In the genomic region with DNA sequence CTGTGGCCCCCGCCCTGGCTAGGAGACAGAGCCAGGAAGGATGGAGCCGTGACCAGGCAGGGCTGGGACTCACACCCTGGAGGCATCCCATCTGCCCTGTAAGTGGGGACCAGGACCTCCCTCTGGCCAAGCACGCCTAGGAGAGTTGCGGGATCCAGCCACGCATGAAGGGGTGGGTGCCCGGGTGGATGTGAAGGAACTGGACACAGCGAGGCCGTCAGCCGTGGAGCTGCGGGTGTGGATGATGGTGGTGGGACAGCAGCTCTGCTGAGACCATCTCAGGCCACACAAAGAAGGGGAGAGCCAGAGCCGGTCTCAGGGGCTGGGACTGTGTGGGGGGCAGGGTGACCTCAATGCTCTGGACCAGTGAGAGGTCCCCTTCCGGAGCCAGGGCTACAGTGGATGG, we compare ENCODE assay signal across 24 cellular contexts.
"Had no signal": no experiment of that assay in that cellular context is flagged by ENCODE, and none has a peak within 500 bp of the region (broad histone marks: within the 10 kb centered on the region; RNA-seq: fewer than 3 reads in every experiment).

No MANE protein-coding gene starts in this region.

- H2AFZ ChIP-seq: neural progenitor cell had no signal

- FAIRE-seq: keratinocyte, pancreas, urothelium cell line had no signal

- H3K27me3 Mint-ChIP-seq: stimulated activated naive B cell treated with anti-CD40 and anti-IgM and Interleukin-4, amounts not matched to agents 10 μg/mL and 1 μg/mL and 100 μg/mL, for 72 hours had no signal

- H3K36me3 ChIP-seq: left lung, neural progenitor cell, pancreas, stomach, thyroid gland, transverse colon, upper lobe of left lung had no signal

- H3K9me3 ChIP-seq: left lung, mucosa of descending colon, pancreas, stomach, testis, thyroid gland, transverse colon, upper lobe of left lung had no signal

- H3K4me2 ChIP-seq: neural progenitor cell, smooth muscle cell had no signal

- DNase-seq: hippocampal formation; left colon; left lung; midbrain; mucosa of descending colon; naive thymus-derived CD4-positive, alpha-beta T cell; nephron progenitor cell; right cardiac atrium; stimulated activated CD4-positive, alpha-beta T cell treated with anti-CD3 and anti-CD28 coated beads, Interleukin-1b, Interleukin-23, amount 100 ng/mL, for 48 hours; stimulated activated CD4-positive, alpha-beta T cell treated with anti-CD3 and anti-CD28 coated beads, Interleukin-2, amount 100 ng/mL, for 48 hours; stimulated activated CD4-positive, alpha-beta T cell treated with anti-CD3 and anti-CD28 coated beads, Interleukin-4, amount 100 ng/mL, for 4 hours; stimulated activated naive B cell treated with anti-CD40 and anti-IgM and Interleukin-4, amounts not matched to agents 10 μg/mL and 1 μg/mL and 100 μg/mL, for 72 hours; stimulated activated naive CD8-positive, alpha-beta T cell treated with anti-CD3 and anti-CD28 coated beads, Interleukin-15, Interleukin-2, amounts not matched to agents 100 U/mL and 50 U/mL, for 24 hours; stomach; testis; thyroid gland; transverse colon had no signal

- ATAC-seq: left colon; left lung; mucosa of descending colon; naive thymus-derived CD4-positive, alpha-beta T cell; pancreas; right cardiac atrium; stimulated activated naive B cell treated with anti-CD40 and anti-IgM and Interleukin-4, amounts not matched to agents 10 μg/mL and 1 μg/mL and 100 μg/mL, for 72 hours; stimulated activated naive CD8-positive, alpha-beta T cell treated with anti-CD3 and anti-CD28 coated beads, Interleukin-15, Interleukin-2, amounts not matched to agents 100 U/mL and 50 U/mL, for 24 hours had no signal

- H3K27ac Mint-ChIP-seq: naive thymus-derived CD4-positive, alpha-beta T cell; nephron progenitor cell; neural progenitor cell; stimulated activated naive B cell treated with anti-CD40 and anti-IgM and Interleukin-4, amounts not matched to agents 10 μg/mL and 1 μg/mL and 100 μg/mL, for 72 hours had no signal

- H3K9me3 Mint-ChIP-seq: naive thymus-derived CD4-positive, alpha-beta T cell; nephron progenitor cell; stimulated activated naive B cell treated with anti-CD40 and anti-IgM and Interleukin-4, amounts not matched to agents 10 μg/mL and 1 μg/mL and 100 μg/mL, for 72 hours had no signal

- H3K27ac ChIP-seq: left lung, neural progenitor cell, pancreas, stomach, testis, thyroid gland, transverse colon, upper lobe of left lung had no signal

- H3K4me3 ChIP-seq: left lung, lung, mucosa of descending colon, neural progenitor cell, pancreas, smooth muscle cell, stomach, testis, thyroid gland, transverse colon, upper lobe of left lung had no signal

- H3K4me1 ChIP-seq: left lung, pancreas, stomach, testis, thyroid gland, transverse colon, upper lobe of left lung had no signal

- H3K36me3 Mint-ChIP-seq: naive thymus-derived CD4-positive, alpha-beta T cell; neural progenitor cell had no signal

- H3K9ac ChIP-seq: neural progenitor cell had no signal

- H3K27me3 ChIP-seq: neural progenitor cell, pancreas, testis, thyroid gland, transverse colon, upper lobe of left lung had no signal

- H3K4me1 Mint-ChIP-seq: naive thymus-derived CD4-positive, alpha-beta T cell; neural progenitor cell; stimulated activated naive B cell treated with anti-CD40 and anti-IgM and Interleukin-4, amounts not matched to agents 10 μg/mL and 1 μg/mL and 100 μg/mL, for 72 hours had no signal

- H3K4me3 Mint-ChIP-seq: naive thymus-derived CD4-positive, alpha-beta T cell; nephron progenitor cell; neural progenitor cell; stimulated activated naive B cell treated with anti-CD40 and anti-IgM and Interleukin-4, amounts not matched to agents 10 μg/mL and 1 μg/mL and 100 μg/mL, for 72 hours had no signal
